ENCODE assay signal across 22 cellular contexts in genomic region chr5:39539470-39539869, GRCh38.
DNase-seq lines count a peak whose midpoint lies in the region; ATAC-seq and TF ChIP-seq lines count a peak whose summit lies in the region.
"Had no signal": no experiment of that assay in that cellular context is flagged by ENCODE, and none has a peak within 500 bp of the region (broad histone marks: within the 10 kb centered on the region; RNA-seq: fewer than 3 reads in every experiment).

No MANE protein-coding gene starts in this region.

- no peak overlapping the region for H2BK12ac ChIP-seq in trophoblast cell (ENCODE audit: low read length)

- H3K27me3 ChIP-seq in adrenal gland (no peaks in the 10 kb centered on the region), trophoblast cell (ENCODE audit: insufficient read depth, low read length) (no peaks in the 10 kb centered on the region), aorta (ENCODE audit: control insufficient read depth in 1 of 2, insufficient read depth in 2 of 2, low read length in 1 of 2) (no peaks in the 10 kb centered on the region)
- H3K27me3 ChIP-seq: BLaER1 treated with 17β-estradiol and CSF1 and Interleukin-3, amounts not matched to agents 10 nM and 100 nM had no signal

- no peak overlapping the region for H2AK5ac ChIP-seq in trophoblast cell (ENCODE audit: low read length)

- peak overlapping the region; percentile 65 for H4K8ac ChIP-seq in trophoblast cell (ENCODE audit: low read depth, low read length)

- H2AFZ ChIP-seq in trophoblast cell (ENCODE audit: insufficient read depth, low read length, poor library complexity): no peak overlapping the region
- H2AFZ ChIP-seq: GM23248 had no signal

- H3K9me3 ChIP-seq in adrenal gland (replicated peaks in 1 of 3) (no peaks in the 10 kb centered on the region), trophoblast cell (ENCODE audit: insufficient read depth, low read depth, low read length) (no peaks in the 10 kb centered on the region), aorta (ENCODE audit: control insufficient read depth, low read length) (no peaks in the 10 kb centered on the region)
- H3K9me3 ChIP-seq: A549; BE2C; BLaER1 treated with 17β-estradiol and CSF1 and Interleukin-3, amounts not matched to agents 10 nM and 100 nM had no signal

- intact Hi-C loops in adrenal gland (cut with DNase I) (no loop called here), aorta (cut with DNase I) (no loop called here)

- no peak overlapping the region for H3K4ac ChIP-seq in trophoblast cell (ENCODE audit: low read depth, low read length)

- TF ChIP-seq CTCF in adrenal gland (IDR thresholded peaks at IDR 0.05): no peak

- H3K4me3 ChIP-seq in adrenal gland (no peak overlapping the region), trophoblast cell (ENCODE audit: low read depth, low read length) (no peak overlapping the region), aorta (ENCODE audit: low read length in 2 of 2) (no peak overlapping the region)
- H3K4me3 ChIP-seq: A549; BLaER1 treated with 17β-estradiol and CSF1 and Interleukin-3, amounts not matched to agents 10 nM and 100 nM; GM12878; GM23248 had no signal

- no peaks in the 10 kb centered on the region for H3K36me3 ChIP-seq in adrenal gland (replicated peaks in 1 of 2)
- no peaks in the 10 kb centered on the region for H3K36me3 ChIP-seq in trophoblast cell (ENCODE audit: control insufficient read depth in 1 of 2, insufficient read depth in 2 of 2, low read length in 2 of 2)
- H3K36me3 ChIP-seq in aorta (ENCODE audit: control insufficient read depth in 1 of 2, insufficient read depth in 2 of 2, low read length in 1 of 2): no peaks in the 10 kb centered on the region
- H3K36me3 ChIP-seq: BE2C; BLaER1 treated with 17β-estradiol and CSF1 and Interleukin-3, amounts not matched to agents 10 nM and 100 nM had no signal

- no peak overlapping the region for H3K4me2 ChIP-seq in trophoblast cell (ENCODE audit: low read length)
- H3K4me2 ChIP-seq: A549 had no signal

- no peak overlapping the region for H3K9ac ChIP-seq in trophoblast cell (ENCODE audit: low read length)
- H3K9ac ChIP-seq: BLaER1 treated with 17β-estradiol and CSF1 and Interleukin-3, amounts not matched to agents 10 nM and 100 nM; GM23248 had no signal

- WGBS in adrenal gland, 4 donors: 25 to 29% (median 27%) methylated on average over 3 of the region's 3 CpGs
- no CpG with 5 or more reads among the region's 3 CpGs for WGBS in trophoblast cell (ENCODE audit: extremely low coverage, insufficient coverage, insufficient read length)
- 63 to 64% methylated on average over 3 of the region's 3 CpGs for WGBS in aorta, 2 donors

- H3K27ac ChIP-seq in adrenal gland (peak overlapping the region in 1 of 5 donors; percentile 63), trophoblast cell (ENCODE audit: low read depth, low read length) (no peak overlapping the region), aorta (ENCODE audit: low read depth in 1 of 2, low read length in 2 of 2) (no peak overlapping the region)
- H3K27ac ChIP-seq: A549; BLaER1 treated with 17β-estradiol and CSF1 and Interleukin-3, amounts not matched to agents 10 nM and 100 nM; GM23248 had no signal

- H2BK120ac ChIP-seq in trophoblast cell (ENCODE audit: insufficient read depth, low read length, poor library complexity): peak overlapping the region; percentile 31

- H3K79me1 ChIP-seq in trophoblast cell (ENCODE audit: low read length): peaks cover 2% of the 10 kb centered on the region

- TF ChIP-seq POLR2A in adrenal gland (IDR thresholded peaks at IDR 0.05): no peak

- H3K23ac ChIP-seq in trophoblast cell (ENCODE audit: low read length): no peak overlapping the region

- H3K4me1 ChIP-seq in adrenal gland (replicated peaks in 1 of 2) (peaks cover 8 to 13% of the 10 kb centered on the region in 2 donors), trophoblast cell (ENCODE audit: control insufficient read depth in 1 of 2, insufficient read depth in 2 of 2, low read length in 2 of 2) (no peaks in the 10 kb centered on the region), aorta (ENCODE audit: control insufficient read depth in 1 of 2, insufficient read depth in 2 of 2, low read length in 2 of 2) (no peaks in the 10 kb centered on the region)
- H3K4me1 ChIP-seq: BE2C had no signal

- ATAC-seq in left lobe of liver (peak; percentile 39), aorta (ENCODE audit: low FRiP score) (no peak)
- ATAC-seq: A549, GM12878 had no signal

- H3K14ac ChIP-seq in trophoblast cell (ENCODE audit: low read length): peak overlapping the region; percentile 34

- H4K91ac ChIP-seq in trophoblast cell (ENCODE audit: low read depth, low read length): peak overlapping the region; percentile 83

- no peak overlapping the region for H3K18ac ChIP-seq in trophoblast cell (ENCODE audit: low read length)

- H3K79me2 ChIP-seq in trophoblast cell (ENCODE audit: control insufficient read depth, insufficient read depth, low read length, poor library complexity): no peaks in the 10 kb centered on the region

- no peak overlapping the region for H4K12ac ChIP-seq in trophoblast cell (ENCODE audit: low read depth, low read length)

- DNase-seq in adrenal gland: peak in 4 of 7 donors; percentile 33 to 54 (median 47)
- no peak for DNase-seq in left lobe of liver (ENCODE audit: low spot score)
- DNase-seq in trophoblast cell: no peak
- no peak for DNase-seq in NCI-H1694 treated with DMSO at 0.1 percent for 48 hours (lab: John Stamatoyannopoulos, UW)
- DNase-seq in aorta: no peak
- no peak for DNase-seq in putamen (ENCODE audit: low spot score)
- DNase-seq: 8988T; ACHN; AML-193; BE2C; CD4-positive, alpha-beta T cell; CD8-positive, alpha-beta memory T cell; DMS 273 treated with DMSO at 0.1 percent for 48 hours; DMS79; EL; GDM1; GM23248; H7; HCEC 1CT had no signal

- H2BK5ac ChIP-seq in trophoblast cell (ENCODE audit: low read depth, low read length, poor library complexity): no peak overlapping the region

Comparison
In these comparisons a context has a peak if more than half of its experiments do, and no peak if none do; other contexts are left out.
1. DNase-seq: peak in adrenal gland (4 of 7); none in left lobe of liver (single experiment), trophoblast cell (0 of 2), NCI-H1694 treated with DMSO at 0.1 percent for 48 hours (single experiment), aorta (0 of 2) and putamen (single experiment).